18 cellular contexts compared by ENCODE assay signal in genomic region chr14:87409401-87409800, GRCh38.
DNase-seq lines count a peak whose midpoint lies in the region; ATAC-seq, FAIRE-seq and TF ChIP-seq lines count a peak whose summit lies in the region.
"Had no signal": no experiment of that assay in that cellular context is flagged by ENCODE, and none has a peak within 500 bp of the region (broad histone marks: within the 10 kb centered on the region; RNA-seq: fewer than 3 reads in every experiment).

No MANE protein-coding gene starts in this region.

- H3K36me3 Mint-ChIP-seq in Caco-2 (ENCODE audit: insufficient read depth, unreplicated experiment): no peaks in the 10 kb centered on the region

- H3K4me1 ChIP-seq in mesendoderm (ENCODE audit: control insufficient read depth, low read depth, low read length) (no peaks in the 10 kb centered on the region), Caco-2 (no peaks in the 10 kb centered on the region), BE2C (no peaks in the 10 kb centered on the region)

- no peak for ATAC-seq in HG02763 (IDR thresholded peaks at IDR 0.05; ENCODE audit: unreplicated experiment)
- ATAC-seq: K562 had no signal

- H3K27me3 Mint-ChIP-seq in Caco-2 (ENCODE audit: insufficient read depth, unreplicated experiment): no peaks in the 10 kb centered on the region

- H3K4me2 ChIP-seq in mesendoderm (ENCODE audit: low read length): no peak overlapping the region

- H3K27ac Mint-ChIP-seq in Caco-2 (ENCODE audit: unreplicated experiment): no peak overlapping the region
- H3K27ac Mint-ChIP-seq: HFFc6 had no signal

- H3K9me3 Mint-ChIP-seq in Caco-2 (ENCODE audit: unreplicated experiment): no peaks in the 10 kb centered on the region

- H3K79me1 ChIP-seq in mesendoderm (ENCODE audit: low read length): no peaks in the 10 kb centered on the region

- no peak overlapping the region for H4K5ac ChIP-seq in mesendoderm (ENCODE audit: low read length)

- H2BK5ac ChIP-seq in mesendoderm (ENCODE audit: low read length): no peak overlapping the region

- BruUV-seq in Caco-2 (replicated peaks; lab: Mats Ljungman, UMichigan): no TSS peak

- H3K18ac ChIP-seq in mesendoderm (ENCODE audit: low read length): peak overlapping the region; percentile 60

- H3K4me3 Mint-ChIP-seq in Caco-2 (ENCODE audit: unreplicated experiment): no peak overlapping the region
- H3K4me3 Mint-ChIP-seq: HFFc6 had no signal

- H2BK15ac ChIP-seq in mesendoderm (replicated peaks; ENCODE audit: low read depth): peak overlapping the region; percentile 19

- no peak overlapping the region for H2AK5ac ChIP-seq in mesendoderm (ENCODE audit: low read length)

- intact Hi-C loops in Caco-2 (cut with micrococcal nuclease; ENCODE audit: unreplicated experiment): no loop called here

- H3K56ac ChIP-seq in mesendoderm (ENCODE audit: low read length): no peak overlapping the region

- H3K36me3 ChIP-seq in mesendoderm (ENCODE audit: control insufficient read depth, insufficient read depth, low read length) (no peaks in the 10 kb centered on the region), Caco-2 (ENCODE audit: control insufficient read depth, insufficient read depth, low read length) (no peaks in the 10 kb centered on the region), BE2C (no peaks in the 10 kb centered on the region)

- DNase-seq in AG04450 (ENCODE audit: low read depth, low spot score) (peak; percentile 43), RCC 7860 (ENCODE audit: low spot score) (no peak), epithelial cell of proximal tubule (ENCODE audit: low read depth) (peak; percentile 65), mesendoderm (peak; percentile 31), Caco-2 (no peak), dermis blood vessel endothelial cell (no peak), BE2C (no peak)
- DNase-seq: EL, HFFc6, MV-4-11, NCI-H1417, NCI-H187 treated with DMSO at 0.1 percent for 48 hours, NCI-H69, SIG-M5 had no signal

- H4K8ac ChIP-seq in mesendoderm (ENCODE audit: low read depth, low read length): no peak overlapping the region

- H3K4me3 ChIP-seq in AG04450 (ENCODE audit: low read depth, low read length): no peak overlapping the region
- no peak overlapping the region for H3K4me3 ChIP-seq in epithelial cell of proximal tubule (ENCODE audit: low read depth, low read length)
- no peak overlapping the region for H3K4me3 ChIP-seq in mesendoderm (ENCODE audit: low read length)
- H3K4me3 ChIP-seq in Caco-2 (ENCODE audit: low read depth, low read length): no peak overlapping the region
- no peak overlapping the region for H3K4me3 ChIP-seq in BE2C (ENCODE audit: low read depth, low read length)
- H3K4me3 ChIP-seq: K562 had no signal

- H3K79me2 ChIP-seq in mesendoderm (ENCODE audit: control insufficient read depth, insufficient read depth, low read length): no peaks in the 10 kb centered on the region

- H3K9ac ChIP-seq in mesendoderm (ENCODE audit: low read length): no peak overlapping the region

- H3K27ac ChIP-seq in AG04450 (ENCODE audit: low read depth, low read length): no peak overlapping the region
- H3K27ac ChIP-seq in mesendoderm (ENCODE audit: low read depth, low read length): no peak overlapping the region
- H3K27ac ChIP-seq: C4-2B had no signal

- peak; percentile 23 for FAIRE-seq in RCC 7860 (lab: Jason Lieb, UNC)
- FAIRE-seq: HTR-8/SVneo, K562 had no signal

- CTCF ChIA-PET in AG04450 (lab: Charles Lee) (interaction anchor here (0.7 kb wide), 1 partner anchor 206 kb away, joined by 4 read pairs; no protein-coding TSS in a partner anchor), Caco-2 (lab: Charles Lee) (no interaction called here)

- H3K27me3 ChIP-seq in AG04450 (ENCODE audit: control insufficient read depth, insufficient read depth, low read length): no peaks in the 10 kb centered on the region
- H3K27me3 ChIP-seq in mesendoderm (ENCODE audit: insufficient read depth, low read length, poor library complexity): no peaks in the 10 kb centered on the region
- no peaks in the 10 kb centered on the region for H3K27me3 ChIP-seq in Caco-2 (replicated peaks; ENCODE audit: control insufficient read depth, insufficient read depth, low read length)
- no peaks in the 10 kb centered on the region for H3K27me3 ChIP-seq in BE2C

- H2BK120ac ChIP-seq in mesendoderm (ENCODE audit: low read depth, low read length): no peak overlapping the region

- H3K9me3 ChIP-seq in AG04450 (ENCODE audit: control insufficient read depth, insufficient read depth, low read length) (no peaks in the 10 kb centered on the region), Caco-2 (no peaks in the 10 kb centered on the region), BE2C (no peaks in the 10 kb centered on the region)

- no peaks in the 10 kb centered on the region for H3K4me1 Mint-ChIP-seq in Caco-2 (ENCODE audit: low read depth, unreplicated experiment)

- TF ChIP-seq CTCF in AG04450 (IDR thresholded peaks at IDR 0.05; ENCODE audit: low read depth, low read length) (no peak), epithelial cell of proximal tubule (conservative IDR thresholded peaks at IDR 0.05; ENCODE audit: low read depth, low read length) (no peak), Caco-2 (IDR thresholded peaks at IDR 0.05; ENCODE audit: insufficient read depth in 1 of 2, low read depth in 1 of 2, low read length in 1 of 2, severe bottlenecking in 1 of 2, unreplicated experiment in 1 of 2) (no peak), BE2C (IDR thresholded peaks at IDR 0.05; ENCODE audit: low read depth, low read length) (no peak)

- POLR2A ChIA-PET in AG04450 (lab: Yijun Ruan, JAX): no interaction called here
- POLR2A ChIA-PET in Caco-2 (lab: Charles Lee): no interaction called here

- H3K4ac ChIP-seq in mesendoderm (ENCODE audit: low read depth, low read length): no peak overlapping the region

- no peak overlapping the region for H3K23ac ChIP-seq in mesendoderm (ENCODE audit: low read length)

Comparison
In these comparisons a context has a peak if more than half of its experiments do, and no peak if none do; other contexts are left out.
1. DNase-seq: peak in AG04450 (single experiment), epithelial cell of proximal tubule (single experiment) and mesendoderm (single experiment); none in RCC 7860 (single experiment), Caco-2 (0 of 2), dermis blood vessel endothelial cell (single experiment) and BE2C (single experiment).